In genomic region chr19:10231624-10232228, GRCh38 we compare ENCODE assay signal across 9 cellular contexts. TPM values are rescaled to one million over a fixed set of nuclear protein-coding genes. Genes with fewer than 3 reads are reported as not detected.
DNase-seq lines count a peak whose midpoint lies in the region; FAIRE-seq and TF ChIP-seq lines count a peak whose summit lies in the region.
"Had no signal": no experiment of that assay in that cellular context is flagged by ENCODE, and none has a peak within 500 bp of the region (broad histone marks: within the 10 kb centered on the region; RNA-seq: fewer than 3 reads in every experiment).

No MANE protein-coding gene starts in this region.

- POLR2A ChIA-PET in CD8-positive, alpha-beta memory T cell (lab: Charles Lee), result no interaction called here
- POLR2A ChIA-PET in endothelial cell of umbilical vein (lab: Charles Lee), result no interaction called here

- H3K27ac Mint-ChIP-seq in CD8-positive, alpha-beta memory T cell, result peak overlapping the region; percentile 70 to 99 (median 92)
- H3K27ac Mint-ChIP-seq in osteocyte (ENCODE audit: unreplicated experiment), result peak overlapping the region; percentile 82

- CTCF ChIA-PET in CD8-positive, alpha-beta memory T cell (lab: Charles Lee), result interaction anchor here (1.6 to 10.5 kb wide), 2 partner anchors 12 to 19 kb away, joined by 4 to 73 read pairs; no protein-coding TSS in a partner anchor
- CTCF ChIA-PET in endothelial cell of umbilical vein (lab: Charles Lee), result interaction anchor here (0.6 to 2.2 kb wide), 4 partner anchors 9 to 124 kb away, joined by 3 to 10 read pairs (median 4); no protein-coding TSS in a partner anchor

- H3K9me2 ChIP-seq in OCI-LY1 (ENCODE audit: low read depth, low read length), result no peaks in the 10 kb centered on the region

- no peaks in the 10 kb centered on the region for H3K9me3 ChIP-seq in CD8-positive, alpha-beta memory T cell (ENCODE audit: low read length)
- H3K9me3 ChIP-seq in OCI-LY1 (ENCODE audit: low read length) (no peaks in the 10 kb centered on the region), endothelial cell of umbilical vein (replicated peaks; ENCODE audit: control insufficient read depth, insufficient read depth, low read length) (no peaks in the 10 kb centered on the region)

- H3K79me2 ChIP-seq in OCI-LY1 (ENCODE audit: insufficient read depth, low read length), result peaks cover 42% of the 10 kb centered on the region
- H3K79me2 ChIP-seq in endothelial cell of umbilical vein (ENCODE audit: control insufficient read depth, insufficient read depth, low read length), result no peaks in the 10 kb centered on the region

- H4K20me1 ChIP-seq in OCI-LY1 (ENCODE audit: insufficient read depth, low read length), result no peaks in the 10 kb centered on the region
- H4K20me1 ChIP-seq in endothelial cell of umbilical vein (replicated peaks; ENCODE audit: control insufficient read depth, extremely low read depth, insufficient read depth, low read length), result no peaks in the 10 kb centered on the region

- H3K27me3 Mint-ChIP-seq in CD8-positive, alpha-beta memory T cell, result peaks cover 0 to 1% of the 10 kb centered on the region in 2 donors
- no peaks in the 10 kb centered on the region for H3K27me3 Mint-ChIP-seq in osteocyte (ENCODE audit: unreplicated experiment)

- H3F3A ChIP-seq in OCI-LY1 (ENCODE audit: insufficient read depth, low read length), result peaks cover 8% of the 10 kb centered on the region; the same call in 1 of the 2 replicates

- H3K4me3 Mint-ChIP-seq in CD8-positive, alpha-beta memory T cell, result peak overlapping the region; percentile 68 to 97 (median 83)
- H3K4me3 Mint-ChIP-seq in osteocyte (ENCODE audit: unreplicated experiment), result peak overlapping the region; percentile 62

- peaks cover 24 to 40% (median 33%) of the 10 kb centered on the region in 3 donors for H3K4me1 Mint-ChIP-seq in CD8-positive, alpha-beta memory T cell
- peaks cover 30% of the 10 kb centered on the region for H3K4me1 Mint-ChIP-seq in osteocyte (ENCODE audit: unreplicated experiment)

- no peaks in the 10 kb centered on the region for H3K36me3 ChIP-seq in CD8-positive, alpha-beta memory T cell (ENCODE audit: insufficient read depth, low read length)
- H3K36me3 ChIP-seq in OCI-LY1 (ENCODE audit: insufficient read depth, low read length) (peaks cover 26% of the 10 kb centered on the region; the same call in 1 of the 2 replicates), endothelial cell of umbilical vein (ENCODE audit: control insufficient read depth in 2 of 2, extremely low read depth in 1 of 2, insufficient read depth in 2 of 2, low read length in 2 of 2) (no peaks in the 10 kb centered on the region)

- H3K9me1 ChIP-seq in endothelial cell of umbilical vein (replicated peaks; ENCODE audit: control insufficient read depth, extremely low read depth, insufficient read depth, low read length), result no peaks in the 10 kb centered on the region

- H3K4me2 ChIP-seq in OCI-LY1 (ENCODE audit: low read length), result peak overlapping the region; percentile 69
- no peak overlapping the region for H3K4me2 ChIP-seq in endothelial cell of umbilical vein (ENCODE audit: insufficient read depth, low read length)

- H3K27me3 ChIP-seq in CD8-positive, alpha-beta memory T cell (ENCODE audit: insufficient read depth, low read length, poor library complexity, severe bottlenecking), result no peaks in the 10 kb centered on the region
- H3K27me3 ChIP-seq in OCI-LY1 (ENCODE audit: insufficient read depth, low read length), result no peaks in the 10 kb centered on the region
- no peaks in the 10 kb centered on the region for H3K27me3 ChIP-seq in endothelial cell of umbilical vein (ENCODE audit: control insufficient read depth in 2 of 2, insufficient read depth in 2 of 2, low read length in 2 of 2)

- peak overlapping the region; percentile 79 for H3K4me3 ChIP-seq in CD8-positive, alpha-beta memory T cell (ENCODE audit: low read length)
- peak overlapping the region; percentile 96 for H3K4me3 ChIP-seq in OCI-LY1 (ENCODE audit: low read depth, low read length, poor library complexity, severe bottlenecking)
- peak overlapping the region in 1 of 3 experiments; percentile 44 for H3K4me3 ChIP-seq in endothelial cell of umbilical vein (replicated peaks in 1 of 3; ENCODE audit: insufficient read depth in 1 of 3, low read depth in 1 of 3, low read length in 3 of 3)

- TF ChIP-seq CTCF in OCI-LY1 (IDR thresholded peaks at IDR 0.05; ENCODE audit: low read length), result no peak
- no peak for TF ChIP-seq CTCF in endothelial cell of umbilical vein (IDR thresholded peaks at IDR 0.05; ENCODE audit: extremely low read depth in 1 of 2, insufficient read depth in 1 of 2, low read depth in 1 of 2, low read length in 2 of 2)
- TF ChIP-seq CTCF in osteocyte (IDR thresholded peaks at IDR 0.05), result no peak

- dilution Hi-C loops in endothelial cell of umbilical vein (cut with MboI; ENCODE audit: extremely low pct_ligation_motif_present, low sequenced_read_pairs), result no loop called here

- H3K36me3 Mint-ChIP-seq in CD8-positive, alpha-beta memory T cell, result peaks cover 0 to 3% (median 0%) of the 10 kb centered on the region in 3 donors
- H3K36me3 Mint-ChIP-seq in osteocyte (ENCODE audit: unreplicated experiment), result no peaks in the 10 kb centered on the region

- intact Hi-C loops in endothelial cell of umbilical vein (cut with micrococcal nuclease), result loop anchor here (2.0 kb wide), 1 partner anchor 37 kb away; the partner anchor contains the start of gene DNMT1

- peak overlapping the region; percentile 88 for H3K27ac ChIP-seq in CD8-positive, alpha-beta memory T cell (ENCODE audit: low read depth, low read length)
- H3K27ac ChIP-seq in OCI-LY1 (ENCODE audit: low read depth, low read length, poor library complexity, severe bottlenecking), result peak overlapping the region; percentile 98
- no peak overlapping the region for H3K27ac ChIP-seq in endothelial cell of umbilical vein (ENCODE audit: insufficient read depth, low read depth, low read length)

- H3K4me1 ChIP-seq in CD8-positive, alpha-beta memory T cell (ENCODE audit: insufficient read depth, low read length), result peaks cover 38% of the 10 kb centered on the region
- H3K4me1 ChIP-seq in OCI-LY1 (ENCODE audit: insufficient read depth, low read length, severe bottlenecking) (peaks cover 77% of the 10 kb centered on the region), endothelial cell of umbilical vein (ENCODE audit: control insufficient read depth, extremely low read depth, insufficient read depth, low read length) (peaks cover 15% of the 10 kb centered on the region)

- TF ChIP-seq POLR2A in endothelial cell of umbilical vein (IDR thresholded peaks at IDR 0.05; ENCODE audit: low read depth, low read length), result no peak

- H3K9ac ChIP-seq in OCI-LY1 (ENCODE audit: low read length) (peak overlapping the region; percentile 91), endothelial cell of umbilical vein (replicated peaks; ENCODE audit: extremely low read depth, insufficient read depth, low read length) (no peak overlapping the region)

- H3K9me3 Mint-ChIP-seq in CD8-positive, alpha-beta memory T cell, result no peaks in the 10 kb centered on the region
- H3K9me3 Mint-ChIP-seq in osteocyte (ENCODE audit: unreplicated experiment), result no peaks in the 10 kb centered on the region
- H3K9me3 Mint-ChIP-seq: activated naive CD4-positive, alpha-beta T cell treated with anti-CD3 and anti-CD28 coated beads, Interleukin-2, amount 50 U/mL, for 72 hours had no signal

- no peak for DNase-seq in CD8-positive, alpha-beta memory T cell
- DNase-seq in endothelial cell of umbilical vein (ENCODE audit: low read depth, low spot score), result no peak
- no peak for DNase-seq in osteocyte (ENCODE audit: extremely low spot score, unreplicated experiment)
- DNase-seq in AML-193 (lab: John Stamatoyannopoulos, UW), result no peak
- DNase-seq in frontal cortex (ENCODE audit: low spot score in 2 of 2), result no peak
- DNase-seq in LoVo (ENCODE audit: low spot score), result no peak
- DNase-seq in HuH-7.5 (ENCODE audit: low spot score), result no peak

- BruUV-seq in endothelial cell of umbilical vein (replicated peaks; lab: Mats Ljungman, UMichigan), result no TSS peak

- no peak overlapping the region for H2AFZ ChIP-seq in OCI-LY1 (ENCODE audit: low read length)
- no peak overlapping the region for H2AFZ ChIP-seq in endothelial cell of umbilical vein (ENCODE audit: low read depth, low read length)

- FAIRE-seq in endothelial cell of umbilical vein (lab: Jason Lieb, UNC) (peak; percentile 48), frontal cortex (lab: Jason Lieb, UNC) (no peak)

RNA-seq across cellular contexts. Expression of gene S1PR2, which starts 0.6 kb away (rescaled TPM):
- 10 to 100 TPM; 18.4 to 19.9 TPM for total RNA-seq in CD8-positive, alpha-beta memory T cell
- 2.2 TPM for polyA plus RNA-seq in CD8-positive, alpha-beta memory T cell
- total RNA-seq in endothelial cell of umbilical vein, result 1.0 and 1.3 TPM in 2 replicates
- polyA plus RNA-seq in endothelial cell of umbilical vein, result 0.70 and 1.3 TPM in 2 replicates
- 0.34 and 0.58 TPM in 2 replicates for polyA plus RNA-seq in endothelial cell of umbilical vein (2011; cell fraction: cytosol; rRNA removed)
- 0.34 and 0.69 TPM in 2 replicates for polyA plus RNA-seq in endothelial cell of umbilical vein (2011; cell fraction: nucleus; rRNA removed)
- 0.29 and 0.37 TPM in 2 replicates for polyA plus RNA-seq in endothelial cell of umbilical vein (2012)
- 1.6 and 3.0 TPM in 2 replicates for polyA minus RNA-seq in endothelial cell of umbilical vein
- polyA minus RNA-seq in endothelial cell of umbilical vein (2011; cell fraction: cytosol; rRNA and poly(A)+ RNA removed), result 5.1 TPM
- 0.48 and 0.87 TPM in 2 replicates for polyA minus RNA-seq in endothelial cell of umbilical vein (2011; cell fraction: nucleus; rRNA and poly(A)+ RNA removed)
- total RNA-seq in osteocyte, result 21.8 and 23.6 TPM in 2 replicates
- 2.4 TPM for total RNA-seq in frontal cortex

RNA-seq across cellular contexts. Expression of gene MRPL4, which starts 20.3 kb away (rescaled TPM):
- total RNA-seq in CD8-positive, alpha-beta memory T cell, result 100 to 1,000 TPM; 149 to 152 TPM
- 42.8 TPM for polyA plus RNA-seq in CD8-positive, alpha-beta memory T cell
- total RNA-seq in endothelial cell of umbilical vein (69.4 and 70.4 TPM in 2 replicates), osteocyte (53.4 and 57.0 TPM in 2 replicates), frontal cortex (10.2 TPM)
- 118 and 144 TPM in 2 replicates for polyA plus RNA-seq in endothelial cell of umbilical vein
- polyA plus RNA-seq in endothelial cell of umbilical vein (2011; cell fraction: cytosol; rRNA removed), result 65.2 and 66.1 TPM in 2 replicates
- 46.5 and 48.6 TPM in 2 replicates for polyA plus RNA-seq in endothelial cell of umbilical vein (2011; cell fraction: nucleus; rRNA removed)
- polyA plus RNA-seq in endothelial cell of umbilical vein (2012), result 72.2 and 83.0 TPM in 2 replicates
- polyA minus RNA-seq in endothelial cell of umbilical vein, result 17.3 and 22.7 TPM in 2 replicates
- 36.6 TPM for polyA minus RNA-seq in endothelial cell of umbilical vein (2011; cell fraction: cytosol; rRNA and poly(A)+ RNA removed)
- polyA minus RNA-seq in endothelial cell of umbilical vein (2011; cell fraction: nucleus; rRNA and poly(A)+ RNA removed), result 7.5 and 12.8 TPM in 2 replicates

RNA-seq across cellular contexts. Expression of gene DNMT1, which starts 37.0 kb away (rescaled TPM):
- 100 to 1,000 TPM; 307 to 325 TPM for total RNA-seq in CD8-positive, alpha-beta memory T cell
- polyA plus RNA-seq in CD8-positive, alpha-beta memory T cell, result 142 TPM
- total RNA-seq in endothelial cell of umbilical vein (154 and 165 TPM in 2 replicates), osteocyte (82.3 and 87.2 TPM in 2 replicates), frontal cortex (28.9 TPM)
- polyA plus RNA-seq in endothelial cell of umbilical vein, result 48.9 and 53.4 TPM in 2 replicates
- 46.5 and 50.1 TPM in 2 replicates for polyA plus RNA-seq in endothelial cell of umbilical vein (2011; cell fraction: cytosol; rRNA removed)
- 219 and 253 TPM in 2 replicates for polyA plus RNA-seq in endothelial cell of umbilical vein (2011; cell fraction: nucleus; rRNA removed)
- polyA plus RNA-seq in endothelial cell of umbilical vein (2012), result 97.1 and 125 TPM in 2 replicates
- 59.1 and 60.7 TPM in 2 replicates for polyA minus RNA-seq in endothelial cell of umbilical vein
- polyA minus RNA-seq in endothelial cell of umbilical vein (2011; cell fraction: cytosol; rRNA and poly(A)+ RNA removed), result 110 TPM
- 75.8 and 101 TPM in 2 replicates for polyA minus RNA-seq in endothelial cell of umbilical vein (2011; cell fraction: nucleus; rRNA and poly(A)+ RNA removed)

RNA-seq across cellular contexts. Expression of gene ICAM1, which starts 39.2 kb away (rescaled TPM):
- total RNA-seq in CD8-positive, alpha-beta memory T cell, result 10 to 100 TPM; 65.8 to 66.8 TPM
- polyA plus RNA-seq in CD8-positive, alpha-beta memory T cell, result 13.1 TPM
- 7.1 and 20.5 TPM in 2 replicates for total RNA-seq in endothelial cell of umbilical vein
- 30.4 and 38.0 TPM in 2 replicates for polyA plus RNA-seq in endothelial cell of umbilical vein
- 14.5 and 23.4 TPM in 2 replicates for polyA plus RNA-seq in endothelial cell of umbilical vein (2011; cell fraction: cytosol; rRNA removed)
- polyA plus RNA-seq in endothelial cell of umbilical vein (2011; cell fraction: nucleus; rRNA removed), result 17.2 and 25.0 TPM in 2 replicates
- polyA plus RNA-seq in endothelial cell of umbilical vein (2012), result 40.9 and 54.5 TPM in 2 replicates
- polyA minus RNA-seq in endothelial cell of umbilical vein, result 27.7 and 40.9 TPM in 2 replicates
- polyA minus RNA-seq in endothelial cell of umbilical vein (2011; cell fraction: cytosol; rRNA and poly(A)+ RNA removed), result 14.1 TPM
- polyA minus RNA-seq in endothelial cell of umbilical vein (2011; cell fraction: nucleus; rRNA and poly(A)+ RNA removed), result 10.5 and 19.0 TPM in 2 replicates
- total RNA-seq in osteocyte, result 31.8 and 35.5 TPM in 2 replicates
- 0.41 TPM for total RNA-seq in frontal cortex

RNA-seq across cellular contexts. Expression of gene ICAM4, which starts 55.0 kb away (rescaled TPM):
- total RNA-seq in CD8-positive, alpha-beta memory T cell, result under 1 TPM; 0.15 to 0.33 TPM
- polyA plus RNA-seq in CD8-positive, alpha-beta memory T cell, result 0.95 TPM
- total RNA-seq in endothelial cell of umbilical vein, result 0.49 TPM in 1 of 2 replicates, not detected in the other
- polyA plus RNA-seq in endothelial cell of umbilical vein, result 0.41 and 0.44 TPM in 2 replicates
- 0.31 and 0.52 TPM in 2 replicates for polyA plus RNA-seq in endothelial cell of umbilical vein (2011; cell fraction: cytosol; rRNA removed)
- 0.22 and 0.24 TPM in 2 replicates for polyA plus RNA-seq in endothelial cell of umbilical vein (2011; cell fraction: nucleus; rRNA removed)
- not detected in 2 replicates for polyA plus RNA-seq in endothelial cell of umbilical vein (2012)
- polyA minus RNA-seq in endothelial cell of umbilical vein, result 0.78 and 1.1 TPM in 2 replicates
- polyA minus RNA-seq in endothelial cell of umbilical vein (2011; cell fraction: cytosol; rRNA and poly(A)+ RNA removed), result not detected
- polyA minus RNA-seq in endothelial cell of umbilical vein (2011; cell fraction: nucleus; rRNA and poly(A)+ RNA removed), result 1.0 TPM in 1 of 2 replicates, not detected in the other
- total RNA-seq in osteocyte, result not detected in 2 replicates
- total RNA-seq in frontal cortex, result 0.41 TPM
